In genomic region chr17:38762231-38762630, GRCh38 we compare ENCODE assay signal across 19 cellular contexts. TPM values are rescaled to one million over a fixed set of nuclear protein-coding genes. Genes with fewer than 3 reads are reported as not detected.
"Had no signal": no experiment of that assay in that cellular context is flagged by ENCODE, and none has a peak within 500 bp of the region (broad histone marks: within the 10 kb centered on the region; RNA-seq: fewer than 3 reads in every experiment).

No MANE protein-coding gene starts in this region.

- H3K27me3 Mint-ChIP-seq: activated B cell treated with CpG ODN at 0.5 μM for 24 hours; activated CD4-positive, alpha-beta T cell treated with anti-CD3 and anti-CD28 coated beads for 36 hours had no signal

- H3K27me3 ChIP-seq: body of pancreas, cardiac muscle cell, foreskin keratinocyte, left lung, neutrophil, pancreas, right atrium auricular region, testis, uterus had no signal

- H3K4me3 ChIP-seq: body of pancreas, cardiac muscle cell, left lung, pancreas, psoas muscle, right atrium auricular region, testis, uterus had no signal

- H3K9me3 ChIP-seq: body of pancreas, left lung, neutrophil, pancreas, psoas muscle, right atrium auricular region, testis, uterus had no signal

- H3K36me3 ChIP-seq: uterus had no signal

- H3K9me3 Mint-ChIP-seq: activated B cell treated with CpG ODN at 0.5 μM for 24 hours; mesothelial cell of epicardium; nephron; T-helper 1 cell treated with Interleukin-12 subunit alpha and Interleukin-12 subunit beta and Interleukin-4 antibody, amounts not matched to agents 30 μg/mL and 1 μg/mL, for 36 hours had no signal

- H3K4me1 ChIP-seq: body of pancreas, foreskin keratinocyte, pancreas, psoas muscle, testis, uterus had no signal

- DNase-seq: activated B cell treated with CpG ODN at 0.5 μM for 24 hours; activated gamma-delta T cell; anterior cingulate cortex; body of pancreas; effector CD8-positive, alpha-beta T cell; foreskin keratinocyte; left lung; pancreas; psoas muscle; stimulated activated CD4-positive, alpha-beta T cell treated with anti-CD3 and anti-CD28 coated beads, Interleukin-12 subunit alpha, Interleukin-12 subunit beta, amount 100 ng/mL, for 4 hours; testis; uterus had no signal

- H3K27ac ChIP-seq: body of pancreas, cardiac muscle cell, foreskin keratinocyte, left lung, neutrophil, pancreas, psoas muscle, right atrium auricular region, testis, uterus had no signal

- H3K4me1 Mint-ChIP-seq: activated B cell treated with CpG ODN at 0.5 μM for 24 hours, mesothelial cell of epicardium, nephron had no signal

- H3K4me3 Mint-ChIP-seq: activated B cell treated with CpG ODN at 0.5 μM for 24 hours; activated CD4-positive, alpha-beta T cell treated with anti-CD3 and anti-CD28 coated beads for 36 hours; mesothelial cell of epicardium; nephron had no signal

- ATAC-seq: body of pancreas, foreskin keratinocyte, left lung, pancreas had no signal

- H3K27ac Mint-ChIP-seq: activated B cell treated with CpG ODN at 0.5 μM for 24 hours, mesothelial cell of epicardium, nephron had no signal

RNA-seq across cellular contexts. Expression of gene PCGF2, which starts 14.1 kb away (rescaled TPM):
- total RNA-seq: activated B cell treated with CpG ODN at 0.5 μM for 24 hours had no signal
